17 cellular contexts compared by ENCODE assay signal in the genomic region with DNA sequence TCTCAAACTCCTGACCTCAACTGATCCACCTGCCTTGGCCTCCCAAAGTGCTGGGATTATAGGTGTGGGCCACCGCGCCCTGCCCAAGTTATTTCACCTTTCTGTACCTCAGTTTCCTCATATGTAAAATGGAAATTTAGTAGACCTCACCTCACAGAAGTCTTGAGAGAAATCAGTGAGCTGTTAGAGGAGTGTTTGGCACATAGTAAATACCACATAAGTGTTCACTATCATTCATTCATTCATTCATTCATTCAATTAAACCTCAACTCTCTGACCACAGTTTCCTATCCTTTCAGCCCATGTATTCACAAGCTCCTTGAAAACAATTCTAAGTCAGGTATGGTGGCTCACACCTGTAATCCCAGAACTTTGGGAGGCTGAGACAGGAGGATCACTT. TPM values are rescaled to one million over a fixed set of nuclear protein-coding genes. Genes with fewer than 3 reads are reported as not detected.
"Had no signal": no experiment of that assay in that cellular context is flagged by ENCODE, and none has a peak within 500 bp of the region (broad histone marks: within the 10 kb centered on the region; RNA-seq: fewer than 3 reads in every experiment).

No MANE protein-coding gene starts in this region.

- DNase-seq: dermis blood vessel endothelial cell; foreskin keratinocyte; immature natural killer cell; mesendoderm; naive thymus-derived CD8-positive, alpha-beta T cell; ovary; sigmoid colon; stimulated activated CD4-positive, alpha-beta T cell treated with anti-CD3 and anti-CD28 coated beads, Interleukin-12 subunit alpha, Interleukin-12 subunit beta, amount 100 ng/mL, for 4 hours; stimulated activated naive CD8-positive, alpha-beta T cell treated with anti-CD3 and anti-CD28 coated beads, Interleukin-15, Interleukin-2, amounts not matched to agents 100 U/mL and 50 U/mL, for 24 hours; tibial artery; upper lobe of left lung had no signal

- H3K27ac ChIP-seq: foreskin keratinocyte, ovary, right atrium auricular region, sigmoid colon, skin epidermis, suprapubic skin, tibial artery, vagina had no signal

- ATAC-seq: foreskin keratinocyte; naive thymus-derived CD8-positive, alpha-beta T cell; stimulated activated naive CD8-positive, alpha-beta T cell treated with anti-CD3 and anti-CD28 coated beads, Interleukin-15, Interleukin-2, amounts not matched to agents 100 U/mL and 50 U/mL, for 24 hours had no signal

- H3K36me3 ChIP-seq: ovary, right atrium auricular region, sigmoid colon, suprapubic skin, tibial artery, upper lobe of left lung, vagina had no signal

- H3K9me3 ChIP-seq: ovary, right atrium auricular region, sigmoid colon, suprapubic skin, tibial artery, upper lobe of left lung, vagina had no signal

- H3K4me1 ChIP-seq: foreskin keratinocyte had no signal

- H3K4me3 ChIP-seq: ovary, right atrium auricular region, sigmoid colon, skin epidermis, suprapubic skin, tibial artery, upper lobe of left lung, vagina had no signal

- H3K27me3 ChIP-seq: ovary, right atrium auricular region, suprapubic skin, upper lobe of left lung, vagina had no signal

RNA-seq across cellular contexts. Expression of gene FGR, which starts 3.8 kb away (rescaled TPM):
- total RNA-seq: epithelial cell of proximal tubule, foreskin keratinocyte had no signal
- polyA plus RNA-seq: neural cell had no signal
